In genomic region chr13:41001695-41002094, GRCh38 we compare ENCODE assay signal across 22 cellular contexts. TPM values are rescaled to one million over a fixed set of nuclear protein-coding genes. Genes with fewer than 3 reads are reported as not detected.
DNase-seq lines count a peak whose midpoint lies in the region; ATAC-seq, FAIRE-seq and TF ChIP-seq lines count a peak whose summit lies in the region.
"Had no signal": no experiment of that assay in that cellular context is flagged by ENCODE, and none has a peak within 500 bp of the region (broad histone marks: within the 10 kb centered on the region; RNA-seq: fewer than 3 reads in every experiment).

No MANE protein-coding gene starts in this region.

- peaks cover 97% of the 10 kb centered on the region for H3K4me1 ChIP-seq in KMS-11 (ENCODE audit: low read depth, poor library complexity, severe bottlenecking)
- H3K4me1 ChIP-seq in small intestine (ENCODE audit: control insufficient read depth in 2 of 2, insufficient read depth in 1 of 2, low read depth in 1 of 2, low read length in 1 of 2): peaks cover 6 to 15% of the 10 kb centered on the region in 2 donors

- POLR2A ChIA-PET in activated CD4-positive, alpha-beta memory T cell treated with anti-CD3 and anti-CD28 coated beads for 36 hours (lab: Charles Lee): interaction anchor here (1.2 to 1.4 kb wide), 2 partner anchors 9 to 16 kb away, joined by 4 read pairs; no protein-coding TSS in a partner anchor
- POLR2A ChIA-PET in activated CD4-positive, alpha-beta memory T cell treated with anti-CD3 and anti-CD28 coated beads, Interleukin-2, amount 10 ng/mL, durations not matched to agents 7 days and 5 days (lab: Charles Lee): interaction anchor here (0.9 to 2.8 kb wide), 5 partner anchors 11 to 19 kb away, joined by 3 to 24 read pairs (median 7); no protein-coding TSS in a partner anchor

- CTCF ChIA-PET in activated CD4-positive, alpha-beta memory T cell treated with anti-CD3 and anti-CD28 coated beads for 36 hours (lab: Charles Lee): no interaction called here
- CTCF ChIA-PET in activated CD4-positive, alpha-beta memory T cell treated with anti-CD3 and anti-CD28 coated beads, Interleukin-2, amount 10 ng/mL, durations not matched to agents 7 days and 5 days (lab: Charles Lee): interaction anchor here (1.5 to 2.3 kb wide), 4 partner anchors 11 to 59 kb away, joined by 4 to 6 read pairs (median 6); no protein-coding TSS in a partner anchor

- no peaks in the 10 kb centered on the region for H4K20me1 ChIP-seq in KMS-11 (ENCODE audit: insufficient read depth)

- H3K9me3 Mint-ChIP-seq in activated CD4-positive, alpha-beta memory T cell treated with anti-CD3 and anti-CD28 coated beads for 36 hours: no peaks in the 10 kb centered on the region
- no peaks in the 10 kb centered on the region for H3K9me3 Mint-ChIP-seq in activated CD4-positive, alpha-beta memory T cell treated with anti-CD3 and anti-CD28 coated beads, Interleukin-2, amount 10 ng/mL, durations not matched to agents 7 days and 5 days
- H3K9me3 Mint-ChIP-seq in activated naive CD8-positive, alpha-beta T cell treated with anti-CD3 and anti-CD28 coated beads, Interleukin-2, amount 50 U/mL, for 24 hours: no peaks in the 10 kb centered on the region
- H3K9me3 Mint-ChIP-seq: GM23338; IgD-negative memory B cell; stimulated activated memory B cell treated with anti-CD40 and anti-IgM and Interleukin-4, amounts not matched to agents 10 μg/mL and 1 μg/mL and 100 μg/mL, for 72 hours had no signal

- H3K4me2 ChIP-seq in KMS-11: peak overlapping the region; percentile 17; the same call in 1 of the 2 replicates
- H3K4me2 ChIP-seq: GM23338 had no signal

- DNase-seq in activated CD4-positive, alpha-beta memory T cell treated with anti-CD3 and anti-CD28 coated beads for 36 hours: no peak
- no peak for DNase-seq in activated CD4-positive, alpha-beta memory T cell treated with anti-CD3 and anti-CD28 coated beads, Interleukin-2, amount 10 ng/mL, durations not matched to agents 7 days and 5 days
- DNase-seq in activated naive CD8-positive, alpha-beta T cell treated with anti-CD3 and anti-CD28 coated beads, Interleukin-2, amount 50 U/mL, for 24 hours: no peak
- no peak for DNase-seq in small intestine
- DNase-seq in RCC 7860 (ENCODE audit: low spot score): no peak
- DNase-seq in Right ventricle myocardium superior: no peak
- DNase-seq in GDM1 (lab: John Stamatoyannopoulos, UW): no peak
- DNase-seq: activated CD8-positive, alpha-beta memory T cell treated with anti-CD3 and anti-CD28 coated beads, Interleukin-2, amount 50 U/mL, for 48 hours; amygdala; foreskin fibroblast; NCI-H1048; NCI-H2107; NCI-H82; spleen; upper lobe of left lung had no signal

- no peaks in the 10 kb centered on the region for H3K27me3 ChIP-seq in KMS-11 (ENCODE audit: insufficient read depth, low read depth)
- H3K27me3 ChIP-seq in small intestine (ENCODE audit: control insufficient read depth in 2 of 2, insufficient read depth in 2 of 2, low read length in 2 of 2): no peaks in the 10 kb centered on the region
- H3K27me3 ChIP-seq: spleen, upper lobe of left lung had no signal

- H3K79me2 ChIP-seq in KMS-11 (ENCODE audit: insufficient read depth, low read depth): peaks cover 100% of the 10 kb centered on the region

- no peaks in the 10 kb centered on the region for H3K9me3 ChIP-seq in small intestine (ENCODE audit: control insufficient read depth, low read depth)
- H3K9me3 ChIP-seq: spleen, upper lobe of left lung had no signal

- ATAC-seq in activated naive CD8-positive, alpha-beta T cell treated with anti-CD3 and anti-CD28 coated beads, Interleukin-2, amount 50 U/mL, for 24 hours: no peak
- no peak for ATAC-seq in Right ventricle myocardium superior (ENCODE audit: poor library complexity)
- ATAC-seq: GM23338; left lobe of liver; stimulated activated memory B cell treated with anti-CD40 and anti-IgM and Interleukin-4, amounts not matched to agents 10 μg/mL and 1 μg/mL and 100 μg/mL, for 72 hours had no signal

- H3K36me3 Mint-ChIP-seq in activated CD4-positive, alpha-beta memory T cell treated with anti-CD3 and anti-CD28 coated beads for 36 hours: peaks cover 8% of the 10 kb centered on the region
- peaks cover 54% of the 10 kb centered on the region for H3K36me3 Mint-ChIP-seq in activated CD4-positive, alpha-beta memory T cell treated with anti-CD3 and anti-CD28 coated beads, Interleukin-2, amount 10 ng/mL, durations not matched to agents 7 days and 5 days (ENCODE audit: low read depth)
- peaks cover 29% of the 10 kb centered on the region for H3K36me3 Mint-ChIP-seq in activated naive CD8-positive, alpha-beta T cell treated with anti-CD3 and anti-CD28 coated beads, Interleukin-2, amount 50 U/mL, for 24 hours (ENCODE audit: low read depth)
- H3K36me3 Mint-ChIP-seq: IgD-negative memory B cell had no signal

- H3K4me3 ChIP-seq in KMS-11 (IDR thresholded peaks at IDR 0.05; ENCODE audit: insufficient read depth, low read depth, low read length) (no peak overlapping the region), small intestine (ENCODE audit: low read depth in 1 of 2, low read length in 2 of 2) (no peak overlapping the region)
- H3K4me3 ChIP-seq: GM23338, spleen, upper lobe of left lung had no signal

- no peak overlapping the region for H2AFZ ChIP-seq in KMS-11 (ENCODE audit: low read depth)
- H2AFZ ChIP-seq: GM23338 had no signal

- no peak overlapping the region for H3K4me3 Mint-ChIP-seq in activated CD4-positive, alpha-beta memory T cell treated with anti-CD3 and anti-CD28 coated beads for 36 hours
- H3K4me3 Mint-ChIP-seq in activated CD4-positive, alpha-beta memory T cell treated with anti-CD3 and anti-CD28 coated beads, Interleukin-2, amount 10 ng/mL, durations not matched to agents 7 days and 5 days: no peak overlapping the region
- H3K4me3 Mint-ChIP-seq in activated naive CD8-positive, alpha-beta T cell treated with anti-CD3 and anti-CD28 coated beads, Interleukin-2, amount 50 U/mL, for 24 hours: no peak overlapping the region
- H3K4me3 Mint-ChIP-seq: GM23338; stimulated activated memory B cell treated with anti-CD40 and anti-IgM and Interleukin-4, amounts not matched to agents 10 μg/mL and 1 μg/mL and 100 μg/mL, for 72 hours had no signal

- intact Hi-C loops in activated CD4-positive, alpha-beta memory T cell treated with anti-CD3 and anti-CD28 coated beads for 36 hours (cut with micrococcal nuclease): loop anchor here (10.0 kb wide), 1 partner anchor 977 kb away; no protein-coding TSS in a partner anchor
- intact Hi-C loops in Right ventricle myocardium superior (cut with DNase I): no loop called here

- peaks cover 67% of the 10 kb centered on the region for H3K4me1 Mint-ChIP-seq in activated CD4-positive, alpha-beta memory T cell treated with anti-CD3 and anti-CD28 coated beads for 36 hours (ENCODE audit: low read depth)
- peaks cover 72% of the 10 kb centered on the region for H3K4me1 Mint-ChIP-seq in activated CD4-positive, alpha-beta memory T cell treated with anti-CD3 and anti-CD28 coated beads, Interleukin-2, amount 10 ng/mL, durations not matched to agents 7 days and 5 days
- H3K4me1 Mint-ChIP-seq in activated naive CD8-positive, alpha-beta T cell treated with anti-CD3 and anti-CD28 coated beads, Interleukin-2, amount 50 U/mL, for 24 hours: peaks cover 79% of the 10 kb centered on the region

- FAIRE-seq in small intestine (lab: Jason Lieb, UNC): no peak
- FAIRE-seq in RCC 7860 (lab: Jason Lieb, UNC): no peak
- FAIRE-seq: endometrium had no signal

- no peak for TF ChIP-seq CTCF in KMS-11 (conservative IDR thresholded peaks at IDR 0.05; ENCODE audit: low read depth, low read length)

- H3K27me3 Mint-ChIP-seq in activated CD4-positive, alpha-beta memory T cell treated with anti-CD3 and anti-CD28 coated beads for 36 hours: no peaks in the 10 kb centered on the region
- no peaks in the 10 kb centered on the region for H3K27me3 Mint-ChIP-seq in activated CD4-positive, alpha-beta memory T cell treated with anti-CD3 and anti-CD28 coated beads, Interleukin-2, amount 10 ng/mL, durations not matched to agents 7 days and 5 days
- no peaks in the 10 kb centered on the region for H3K27me3 Mint-ChIP-seq in activated naive CD8-positive, alpha-beta T cell treated with anti-CD3 and anti-CD28 coated beads, Interleukin-2, amount 50 U/mL, for 24 hours
- H3K27me3 Mint-ChIP-seq: IgD-negative memory B cell; stimulated activated memory B cell treated with anti-CD40 and anti-IgM and Interleukin-4, amounts not matched to agents 10 μg/mL and 1 μg/mL and 100 μg/mL, for 72 hours had no signal

- WGBS in small intestine, 3 donors: 29 to 58% (median 44%) methylated on average over 5 of the region's 5 CpGs

- H3K27ac ChIP-seq in KMS-11 (no peak overlapping the region; the same call in 1 of the 2 replicates), small intestine (ENCODE audit: low read depth in 1 of 2, low read length in 1 of 2) (peak overlapping the region; percentile 8 to 30)
- H3K27ac ChIP-seq: upper lobe of left lung, VCaP had no signal

- H3K9ac ChIP-seq in KMS-11: no peak overlapping the region

- H3K36me3 ChIP-seq in KMS-11 (ENCODE audit: insufficient read depth) (no peaks in the 10 kb centered on the region), small intestine (ENCODE audit: control insufficient read depth in 2 of 2, insufficient read depth in 2 of 2, low read length in 2 of 2) (peaks cover 2 to 5% of the 10 kb centered on the region in 2 donors)
- H3K36me3 ChIP-seq: upper lobe of left lung had no signal

- peak overlapping the region; percentile 50 for H3K27ac Mint-ChIP-seq in activated CD4-positive, alpha-beta memory T cell treated with anti-CD3 and anti-CD28 coated beads for 36 hours
- H3K27ac Mint-ChIP-seq in activated CD4-positive, alpha-beta memory T cell treated with anti-CD3 and anti-CD28 coated beads, Interleukin-2, amount 10 ng/mL, durations not matched to agents 7 days and 5 days: no peak overlapping the region
- peak overlapping the region; percentile 68 for H3K27ac Mint-ChIP-seq in activated naive CD8-positive, alpha-beta T cell treated with anti-CD3 and anti-CD28 coated beads, Interleukin-2, amount 50 U/mL, for 24 hours
- H3K27ac Mint-ChIP-seq: GM23338; stimulated activated memory B cell treated with anti-CD40 and anti-IgM and Interleukin-4, amounts not matched to agents 10 μg/mL and 1 μg/mL and 100 μg/mL, for 72 hours had no signal

RNA-seq across cellular contexts. Expression of gene ELF1, which starts 17.4 kb away (rescaled TPM):
- 10 to 100 TPM; 70.8 to 71.2 TPM for total RNA-seq in activated CD4-positive, alpha-beta memory T cell treated with anti-CD3 and anti-CD28 coated beads for 36 hours
- 100 to 1,000 TPM; 159 to 169 TPM for total RNA-seq in activated CD4-positive, alpha-beta memory T cell treated with anti-CD3 and anti-CD28 coated beads, Interleukin-2, amount 10 ng/mL, durations not matched to agents 7 days and 5 days
- polyA plus RNA-seq in small intestine: 10 to 100 TPM; 34.3 to 40.8 (median 38.0) TPM
- total RNA-seq in Right ventricle myocardium superior: 33.9 TPM

RNA-seq across cellular contexts. Expression of gene WBP4, which starts 59.6 kb away (rescaled TPM):
- total RNA-seq in activated CD4-positive, alpha-beta memory T cell treated with anti-CD3 and anti-CD28 coated beads for 36 hours: 10 to 100 TPM; 12.6 to 13.5 TPM
- 1 to 10 TPM; 9.0 to 9.3 TPM for total RNA-seq in activated CD4-positive, alpha-beta memory T cell treated with anti-CD3 and anti-CD28 coated beads, Interleukin-2, amount 10 ng/mL, durations not matched to agents 7 days and 5 days
- polyA plus RNA-seq in small intestine: 10 to 100 TPM in 2 of 3 donors, 1 to 10 TPM in 1; 9.1 to 13.9 (median 12.2) TPM
- 18.6 TPM for total RNA-seq in Right ventricle myocardium superior
